In the genomic region with DNA sequence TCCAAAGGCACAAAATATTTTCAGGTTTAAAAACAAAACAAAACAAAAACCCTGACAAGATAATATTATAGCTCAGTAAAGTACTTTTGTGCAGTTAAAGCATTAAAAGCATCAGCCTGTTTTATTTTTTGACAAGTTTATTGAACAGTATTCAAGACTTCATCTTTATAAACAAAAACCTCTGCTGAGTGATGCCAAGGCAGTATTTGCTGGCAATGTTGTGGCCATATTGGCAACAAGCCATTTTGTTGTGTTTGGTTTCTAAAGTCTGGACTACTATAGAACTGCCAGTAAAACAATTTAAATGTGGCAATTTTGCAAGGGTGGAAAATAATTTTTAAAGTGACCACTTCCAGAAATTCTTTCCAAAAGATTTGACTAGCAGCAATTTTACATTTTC, we compare ENCODE assay signal across 12 cellular contexts. TPM values are rescaled to one million over a fixed set of nuclear protein-coding genes. Genes with fewer than 3 reads are reported as not detected.
DNase-seq lines count a peak whose midpoint lies in the region; ATAC-seq, FAIRE-seq and TF ChIP-seq lines count a peak whose summit lies in the region.
"Had no signal": no experiment of that assay in that cellular context is flagged by ENCODE, and none has a peak within 500 bp of the region (broad histone marks: within the 10 kb centered on the region; RNA-seq: fewer than 3 reads in every experiment).

No MANE protein-coding gene starts in this region.

- no peaks in the 10 kb centered on the region for H3K9me1 ChIP-seq in endothelial cell of umbilical vein (replicated peaks; ENCODE audit: control insufficient read depth, extremely low read depth, insufficient read depth, low read length)

- intact Hi-C loops in left ventricle myocardium superior (cut with micrococcal nuclease) = no loop called here
- intact Hi-C loops in endothelial cell of umbilical vein (cut with micrococcal nuclease) = no loop called here

- no peak for FAIRE-seq in endothelial cell of umbilical vein (lab: Jason Lieb, UNC)

- H3K9me3 ChIP-seq in right atrium auricular region = no peaks in the 10 kb centered on the region
- no peaks in the 10 kb centered on the region for H3K9me3 ChIP-seq in endothelial cell of umbilical vein (replicated peaks; ENCODE audit: control insufficient read depth, insufficient read depth, low read length)
- H3K9me3 ChIP-seq: BLaER1 treated with 17β-estradiol and CSF1 and Interleukin-3, amounts not matched to agents 10 nM and 100 nM had no signal

- H3K27ac ChIP-seq in right atrium auricular region (no peak overlapping the region), endothelial cell of umbilical vein (ENCODE audit: insufficient read depth, low read depth, low read length) (no peak overlapping the region)
- H3K27ac ChIP-seq: BLaER1 treated with 17β-estradiol and CSF1 and Interleukin-3, amounts not matched to agents 10 nM and 100 nM; RWPE1 had no signal

- H3K4me3 ChIP-seq in right atrium auricular region (no peak overlapping the region), endothelial cell of umbilical vein (replicated peaks in 1 of 3; ENCODE audit: insufficient read depth in 1 of 3, low read depth in 1 of 3, low read length in 3 of 3) (no peak overlapping the region)
- H3K4me3 ChIP-seq: BLaER1 treated with 17β-estradiol and CSF1 and Interleukin-3, amounts not matched to agents 10 nM and 100 nM had no signal

- peak; percentile 26 for ATAC-seq in left ventricle myocardium superior

- H3K27me3 ChIP-seq in right atrium auricular region (no peaks in the 10 kb centered on the region), endothelial cell of umbilical vein (ENCODE audit: control insufficient read depth in 2 of 2, insufficient read depth in 2 of 2, low read length in 2 of 2) (no peaks in the 10 kb centered on the region)
- H3K27me3 ChIP-seq: BLaER1 treated with 17β-estradiol and CSF1 and Interleukin-3, amounts not matched to agents 10 nM and 100 nM had no signal

- H3K36me3 ChIP-seq in right atrium auricular region (peaks cover 10% of the 10 kb centered on the region), endothelial cell of umbilical vein (ENCODE audit: control insufficient read depth in 2 of 2, extremely low read depth in 1 of 2, insufficient read depth in 2 of 2, low read length in 2 of 2) (peaks cover 8 to 10% of the 10 kb centered on the region in 2 experiments)

- CTCF ChIA-PET in endothelial cell of umbilical vein (lab: Charles Lee) = interaction anchor here (0.6 to 1.0 kb wide), 2 partner anchors 12 to 186 kb away, joined by 3 read pairs; no protein-coding TSS in a partner anchor

- H3K79me2 ChIP-seq in endothelial cell of umbilical vein (ENCODE audit: control insufficient read depth, insufficient read depth, low read length) = peaks cover 81% of the 10 kb centered on the region

- TF ChIP-seq POLR2A in endothelial cell of umbilical vein (IDR thresholded peaks at IDR 0.05; ENCODE audit: low read depth, low read length) = no peak

- no TSS peak for BruUV-seq in endothelial cell of umbilical vein (replicated peaks; lab: Mats Ljungman, UMichigan)

- POLR2A ChIA-PET in endothelial cell of umbilical vein (lab: Charles Lee) = no interaction called here

- DNase-seq in left ventricle myocardium superior (no peak), right atrium auricular region (ENCODE audit: low spot score) (no peak), endothelial cell of umbilical vein (ENCODE audit: low read depth, low spot score) (peak; percentile 20), superior temporal gyrus (ENCODE audit: extremely low spot score) (peak; percentile 50), KG1 (lab: John Stamatoyannopoulos, UW) (no peak), AG08395 (ENCODE audit: low spot score) (no peak)
- DNase-seq: activated effector memory CD4-positive, alpha-beta T cell treated with anti-CD3 and anti-CD28 coated beads, Interleukin-2, amount 50 U/mL, for 16 hours; GOT3; KBM-7; NCI-H2171 treated with DMSO at 0.1 percent for 48 hours had no signal

- H3K4me2 ChIP-seq in endothelial cell of umbilical vein (ENCODE audit: insufficient read depth, low read length) = no peak overlapping the region
- H3K4me2 ChIP-seq: BLaER1 treated with 17β-estradiol and CSF1 and Interleukin-3, amounts not matched to agents 10 nM and 100 nM had no signal

- dilution Hi-C loops in endothelial cell of umbilical vein (cut with MboI; ENCODE audit: extremely low pct_ligation_motif_present, low sequenced_read_pairs) = no loop called here

- H3K4me1 ChIP-seq in right atrium auricular region = peaks cover 0 to 15% of the 10 kb centered on the region in 2 donors
- no peaks in the 10 kb centered on the region for H3K4me1 ChIP-seq in endothelial cell of umbilical vein (ENCODE audit: control insufficient read depth, extremely low read depth, insufficient read depth, low read length)
- H3K4me1 ChIP-seq: BLaER1 treated with 17β-estradiol and CSF1 and Interleukin-3, amounts not matched to agents 10 nM and 100 nM had no signal

- no peak overlapping the region for H2AFZ ChIP-seq in endothelial cell of umbilical vein (ENCODE audit: low read depth, low read length)

- H4K20me1 ChIP-seq in endothelial cell of umbilical vein (replicated peaks; ENCODE audit: control insufficient read depth, extremely low read depth, insufficient read depth, low read length) = peaks cover 7% of the 10 kb centered on the region

- TF ChIP-seq CTCF in right atrium auricular region (IDR thresholded peaks at IDR 0.05) = no peak
- no peak for TF ChIP-seq CTCF in endothelial cell of umbilical vein (IDR thresholded peaks at IDR 0.05; ENCODE audit: extremely low read depth in 1 of 2, insufficient read depth in 1 of 2, low read depth in 1 of 2, low read length in 2 of 2)

- no peak overlapping the region for H3K9ac ChIP-seq in endothelial cell of umbilical vein (replicated peaks; ENCODE audit: extremely low read depth, insufficient read depth, low read length)
- H3K9ac ChIP-seq: BLaER1 treated with 17β-estradiol and CSF1 and Interleukin-3, amounts not matched to agents 10 nM and 100 nM had no signal

TF ChIP-seq in endothelial cell of umbilical vein, 7 proteins besides CTCF, POLR2A, EP300 and RAD21 (continues in another document):
- no peak for TF ChIP-seq MYC (IDR thresholded peaks at IDR 0.05; ENCODE audit: low read depth, low read length)

RNA-seq across cellular contexts. Expression of a gene that starts 15.9 kb away (rescaled TPM):
- total RNA-seq in left ventricle myocardium superior (46.6 TPM), right atrium auricular region (10 to 100 TPM; 39.2 to 60.4 TPM), endothelial cell of umbilical vein (239 and 244 TPM in 2 replicates)
- 316 and 368 TPM in 2 replicates for polyA plus RNA-seq in endothelial cell of umbilical vein
- 163 and 198 TPM in 2 replicates for polyA plus RNA-seq in endothelial cell of umbilical vein (2011; cell fraction: cytosol; rRNA removed)
- polyA plus RNA-seq in endothelial cell of umbilical vein (2011; cell fraction: nucleus; rRNA removed) = 494 and 508 TPM in 2 replicates
- polyA plus RNA-seq in endothelial cell of umbilical vein (2012) = 149 and 157 TPM in 2 replicates
- polyA minus RNA-seq in endothelial cell of umbilical vein = 228 and 246 TPM in 2 replicates
- polyA minus RNA-seq in endothelial cell of umbilical vein (2011; cell fraction: cytosol; rRNA and poly(A)+ RNA removed) = 196 TPM
- 128 and 147 TPM in 2 replicates for polyA minus RNA-seq in endothelial cell of umbilical vein (2011; cell fraction: nucleus; rRNA and poly(A)+ RNA removed)

RNA-seq across cellular contexts. Expression of a gene that starts 15.9 kb away (rescaled TPM):
- 45.7 TPM for total RNA-seq in left ventricle myocardium superior
- 10 to 100 TPM; 18.4 to 20.9 TPM for total RNA-seq in right atrium auricular region
- total RNA-seq in endothelial cell of umbilical vein = 98.0 and 105 TPM in 2 replicates
- 120 and 121 TPM in 2 replicates for polyA plus RNA-seq in endothelial cell of umbilical vein
- polyA plus RNA-seq in endothelial cell of umbilical vein (2011; cell fraction: cytosol; rRNA removed) = 55.0 and 62.6 TPM in 2 replicates
- polyA plus RNA-seq in endothelial cell of umbilical vein (2011; cell fraction: nucleus; rRNA removed) = 104 and 125 TPM in 2 replicates
- 62.3 and 68.2 TPM in 2 replicates for polyA plus RNA-seq in endothelial cell of umbilical vein (2012)
- polyA minus RNA-seq in endothelial cell of umbilical vein = 334 and 392 TPM in 2 replicates
- 75.2 TPM for polyA minus RNA-seq in endothelial cell of umbilical vein (2011; cell fraction: cytosol; rRNA and poly(A)+ RNA removed)
- 129 and 133 TPM in 2 replicates for polyA minus RNA-seq in endothelial cell of umbilical vein (2011; cell fraction: nucleus; rRNA and poly(A)+ RNA removed)

RNA-seq across cellular contexts. Expression of a gene that starts 33.2 kb away (rescaled TPM):
- total RNA-seq in left ventricle myocardium superior (3.1 TPM), right atrium auricular region (1 to 10 TPM; 4.6 to 5.5 TPM), endothelial cell of umbilical vein (3.7 and 7.2 TPM in 2 replicates)
- polyA plus RNA-seq in endothelial cell of umbilical vein = 9.5 and 12.3 TPM in 2 replicates
- 4.9 and 7.4 TPM in 2 replicates for polyA plus RNA-seq in endothelial cell of umbilical vein (2011; cell fraction: cytosol; rRNA removed)
- polyA plus RNA-seq in endothelial cell of umbilical vein (2011; cell fraction: nucleus; rRNA removed) = 13.4 and 16.8 TPM in 2 replicates
- 4.2 and 8.0 TPM in 2 replicates for polyA plus RNA-seq in endothelial cell of umbilical vein (2012)
- 3.6 and 4.4 TPM in 2 replicates for polyA minus RNA-seq in endothelial cell of umbilical vein
- 1.5 TPM for polyA minus RNA-seq in endothelial cell of umbilical vein (2011; cell fraction: cytosol; rRNA and poly(A)+ RNA removed)
- 0.87 and 2.8 TPM in 2 replicates for polyA minus RNA-seq in endothelial cell of umbilical vein (2011; cell fraction: nucleus; rRNA and poly(A)+ RNA removed)

RNA-seq across cellular contexts. Expression of a gene that starts 50.3 kb away (rescaled TPM):
- total RNA-seq in left ventricle myocardium superior = 60.4 TPM
- total RNA-seq in right atrium auricular region = 10 to 100 TPM; 24.6 to 38.7 TPM
- 24.0 and 25.1 TPM in 2 replicates for total RNA-seq in endothelial cell of umbilical vein
- polyA plus RNA-seq in endothelial cell of umbilical vein = 28.4 and 36.5 TPM in 2 replicates
- polyA plus RNA-seq in endothelial cell of umbilical vein (2011; cell fraction: cytosol; rRNA removed) = 27.0 and 32.3 TPM in 2 replicates
- polyA plus RNA-seq in endothelial cell of umbilical vein (2011; cell fraction: nucleus; rRNA removed) = 36.6 and 50.5 TPM in 2 replicates
- polyA plus RNA-seq in endothelial cell of umbilical vein (2012) = 27.7 and 29.1 TPM in 2 replicates
- polyA minus RNA-seq in endothelial cell of umbilical vein = 21.1 and 28.2 TPM in 2 replicates
- 50.7 TPM for polyA minus RNA-seq in endothelial cell of umbilical vein (2011; cell fraction: cytosol; rRNA and poly(A)+ RNA removed)
- polyA minus RNA-seq in endothelial cell of umbilical vein (2011; cell fraction: nucleus; rRNA and poly(A)+ RNA removed) = 11.0 and 19.1 TPM in 2 replicates

RNA-seq across cellular contexts. Expression of a gene that starts 50.4 kb away (rescaled TPM):
- 180 TPM for total RNA-seq in left ventricle myocardium superior
- total RNA-seq in right atrium auricular region = 100 to 1,000 TPM; 263 to 409 TPM
- total RNA-seq in endothelial cell of umbilical vein = 169 and 174 TPM in 2 replicates
- 845 and 1,099 TPM in 2 replicates for polyA plus RNA-seq in endothelial cell of umbilical vein
- 690 and 833 TPM in 2 replicates for polyA plus RNA-seq in endothelial cell of umbilical vein (2011; cell fraction: cytosol; rRNA removed)
- polyA plus RNA-seq in endothelial cell of umbilical vein (2011; cell fraction: nucleus; rRNA removed) = 165 and 175 TPM in 2 replicates
- 286 and 288 TPM in 2 replicates for polyA plus RNA-seq in endothelial cell of umbilical vein (2012)
- 52.6 and 65.2 TPM in 2 replicates for polyA minus RNA-seq in endothelial cell of umbilical vein
- polyA minus RNA-seq in endothelial cell of umbilical vein (2011; cell fraction: cytosol; rRNA and poly(A)+ RNA removed) = 112 TPM
- polyA minus RNA-seq in endothelial cell of umbilical vein (2011; cell fraction: nucleus; rRNA and poly(A)+ RNA removed) = 7.5 and 22.1 TPM in 2 replicates

Comparison
In these comparisons a context has a peak if more than half of its experiments do, and no peak if none do; other contexts are left out.
1. DNase-seq: peak in endothelial cell of umbilical vein (single experiment) and superior temporal gyrus (single experiment); none in left ventricle myocardium superior (single experiment), right atrium auricular region (single experiment), KG1 (single experiment) and AG08395 (single experiment).